In the genomic region with DNA sequence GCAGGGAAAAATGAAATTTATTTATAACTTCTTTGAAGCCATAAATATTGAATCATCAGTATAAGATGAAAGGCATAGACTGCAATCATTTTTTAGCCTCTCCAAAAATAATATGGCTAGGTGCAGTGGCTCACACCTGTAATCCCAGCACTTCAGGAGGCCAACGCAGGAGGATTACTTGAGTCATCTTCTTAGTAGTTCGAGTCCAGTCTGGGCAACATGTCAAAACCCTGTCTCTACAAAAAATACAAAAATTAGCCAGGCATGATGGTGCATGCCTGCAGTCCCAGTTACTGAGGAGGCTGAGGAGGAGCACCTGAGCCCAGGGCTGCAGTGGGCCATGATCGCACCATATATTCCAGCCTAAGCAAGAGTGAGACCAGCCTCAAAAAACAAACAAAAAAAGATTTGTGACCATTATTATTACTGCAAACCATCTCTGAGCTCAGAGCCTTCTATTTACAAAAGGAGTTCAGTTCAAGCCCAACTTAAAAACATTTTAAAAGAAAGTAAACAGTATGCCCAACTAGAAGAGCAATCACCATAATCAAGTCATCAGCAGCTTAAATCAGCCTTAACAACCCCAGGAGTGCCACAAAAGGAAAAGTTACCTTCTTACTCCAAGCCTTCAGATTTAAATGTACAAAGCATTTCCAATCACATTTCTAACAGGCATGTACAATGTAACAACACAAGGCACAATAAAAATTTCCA, we compare ENCODE assay signal across 25 cellular contexts. TPM values are rescaled to one million over a fixed set of nuclear protein-coding genes. Genes with fewer than 3 reads are reported as not detected.
DNase-seq lines count a peak whose midpoint lies in the region; ATAC-seq, FAIRE-seq and TF ChIP-seq lines count a peak whose summit lies in the region.
"Had no signal": no experiment of that assay in that cellular context is flagged by ENCODE, and none has a peak within 500 bp of the region (broad histone marks: within the 10 kb centered on the region; RNA-seq: fewer than 3 reads in every experiment).

No MANE protein-coding gene starts in this region.

- CTCF ChIA-PET in MCF 10A (lab: Yijun Ruan, JAX) (interaction anchor here (1.7 kb wide), 1 partner anchor 8 kb away, joined by 3 read pairs; no protein-coding TSS in a partner anchor), mammary epithelial cell (lab: Charles Lee; ENCODE audit: low non-redundant PET) (no interaction called here)

- in situ Hi-C loops in mammary epithelial cell (cut with MboI; ENCODE audit: low sequenced_read_pairs in 2 of 2): no loop called here

- no peaks in the 10 kb centered on the region for H3K27me3 Mint-ChIP-seq in MCF 10A (ENCODE audit: insufficient read depth, unreplicated experiment)

- peaks cover 12% of the 10 kb centered on the region for H3K4me1 Mint-ChIP-seq in MCF 10A (ENCODE audit: insufficient read depth, unreplicated experiment)
- H3K4me1 Mint-ChIP-seq: CD4-positive, CD25-positive, alpha-beta regulatory T cell had no signal

- peak; percentile 88 for FAIRE-seq in islet of Langerhans (lab: Jason Lieb, UNC)
- FAIRE-seq: GM12878 had no signal

- POLR2A ChIA-PET in MCF 10A (lab: Yijun Ruan, JAX): no interaction called here

- H3K27ac ChIP-seq in breast epithelium: no peak overlapping the region
- no peak overlapping the region for H3K27ac ChIP-seq in mammary epithelial cell (ENCODE audit: insufficient read depth, low read depth, low read length)
- H3K27ac ChIP-seq: BLaER1, GM23248, SJSA1 had no signal

- no peaks in the 10 kb centered on the region for H3K79me2 ChIP-seq in mammary epithelial cell (ENCODE audit: insufficient read depth, low read length)

- no peaks in the 10 kb centered on the region for H3K4me1 ChIP-seq in breast epithelium
- no peaks in the 10 kb centered on the region for H3K4me1 ChIP-seq in mammary epithelial cell (ENCODE audit: insufficient read depth, low read length)
- H3K4me1 ChIP-seq: BLaER1, SJSA1 had no signal

- no peaks in the 10 kb centered on the region for H4K20me1 ChIP-seq in mammary epithelial cell (ENCODE audit: insufficient read depth, low read length)
- H4K20me1 ChIP-seq: BLaER1 had no signal

- no peak for TF ChIP-seq CTCF in MCF 10A (IDR thresholded peaks at IDR 0.05; ENCODE audit: unreplicated experiment)
- TF ChIP-seq CTCF in breast epithelium (IDR thresholded peaks at IDR 0.05): no peak
- TF ChIP-seq CTCF in mammary epithelial cell (conservative IDR thresholded peaks at IDR 0.05 in 1 of 2, IDR thresholded peaks at IDR 0.05 in 1 of 2; ENCODE audit: extremely low read depth in 1 of 2, insufficient read depth in 1 of 2, low read depth in 1 of 2, low read length in 2 of 2): no peak

- no peak overlapping the region for H3K4me3 Mint-ChIP-seq in MCF 10A (ENCODE audit: unreplicated experiment)
- H3K4me3 Mint-ChIP-seq: CD4-positive, CD25-positive, alpha-beta regulatory T cell; H9; HFFc6 had no signal

- H3K36me3 ChIP-seq in breast epithelium: no peaks in the 10 kb centered on the region
- H3K36me3 ChIP-seq in mammary epithelial cell (ENCODE audit: insufficient read depth, low read length): no peaks in the 10 kb centered on the region
- H3K36me3 ChIP-seq: BLaER1, SJSA1 had no signal

- no peak overlapping the region for H3K27ac Mint-ChIP-seq in MCF 10A (ENCODE audit: low read depth, unreplicated experiment)
- H3K27ac Mint-ChIP-seq: CD4-positive, CD25-positive, alpha-beta regulatory T cell; HFFc6 had no signal

- no peaks in the 10 kb centered on the region for H3K9me3 Mint-ChIP-seq in MCF 10A (ENCODE audit: unreplicated experiment)
- H3K9me3 Mint-ChIP-seq: H9, HFFc6 had no signal

- ATAC-seq in HG02884 (IDR thresholded peaks at IDR 0.05; ENCODE audit: unreplicated experiment): no peak
- ATAC-seq: GM12878 had no signal

- H3K9me3 ChIP-seq in breast epithelium (no peaks in the 10 kb centered on the region), mammary epithelial cell (replicated peaks; ENCODE audit: insufficient read depth, low read length) (no peaks in the 10 kb centered on the region)
- H3K9me3 ChIP-seq: BLaER1, SJSA1 had no signal

- no TSS peak for BruUV-seq in MCF 10A (replicated peaks; lab: Mats Ljungman, UMichigan)
- no TSS peak for BruUV-seq in mammary epithelial cell (replicated peaks; lab: Mats Ljungman, UMichigan)

- H2AFZ ChIP-seq in mammary epithelial cell (ENCODE audit: low read depth, low read length): no peak overlapping the region
- H2AFZ ChIP-seq: GM23248 had no signal

- H3K4me3 ChIP-seq in breast epithelium: no peak overlapping the region
- no peak overlapping the region for H3K4me3 ChIP-seq in mammary epithelial cell (replicated peaks in 1 of 3; ENCODE audit: insufficient read depth in 1 of 3, low read depth in 2 of 3, low read length in 3 of 3)
- H3K4me3 ChIP-seq: BLaER1, GM12878, GM23248, SJSA1 had no signal

- H3K27me3 ChIP-seq in breast epithelium (no peaks in the 10 kb centered on the region), mammary epithelial cell (ENCODE audit: insufficient read depth, low read length) (no peaks in the 10 kb centered on the region)
- H3K27me3 ChIP-seq: BLaER1, SJSA1 had no signal

- no peaks in the 10 kb centered on the region for H3K36me3 Mint-ChIP-seq in MCF 10A (ENCODE audit: insufficient read depth, unreplicated experiment)

- peak; percentile 29 for DNase-seq in MCF 10A (ENCODE audit: unreplicated experiment)
- DNase-seq in breast epithelium (ENCODE audit: low spot score in 2 of 2): no peak
- DNase-seq in mammary epithelial cell: peak; percentile 18
- no peak for DNase-seq in midbrain (lab: John Stamatoyannopoulos, UW)
- DNase-seq in NCI-H146 treated with DMSO at 0.1 percent for 48 hours (lab: John Stamatoyannopoulos, UW; ENCODE audit: unreplicated experiment): no peak
- DNase-seq: CD4-positive, CD25-positive, alpha-beta regulatory T cell; GM23248; HFFc6; IMR-90; KG1; NCI-H1092; NCI-H1417 treated with DMSO at 0.1 percent for 48 hours; NCI-H187; NCI-H2081 treated with DMSO at 0.1 percent for 48 hours; NCI-H2171; NCI-H526 treated with DMSO at 0.1 percent for 48 hours; Right ventricle myocardium superior; RPMI8226 had no signal

- 33% methylated on average over 3 of the region's 3 CpGs for WGBS in mammary epithelial cell (ENCODE audit: low coverage, missing lambda C conversion rate)

- H3K9ac ChIP-seq in mammary epithelial cell (ENCODE audit: insufficient read depth, low read length): no peak overlapping the region
- H3K9ac ChIP-seq: BLaER1, GM23248 had no signal

- dilution Hi-C loops in mammary epithelial cell (cut with HindIII; ENCODE audit: low sequenced_read_pairs): no loop called here

- no peak for TF ChIP-seq POLR2A in breast epithelium (IDR thresholded peaks at IDR 0.05)

- no peak overlapping the region for H3K4me2 ChIP-seq in mammary epithelial cell (ENCODE audit: insufficient read depth, low read depth, low read length)
- H3K4me2 ChIP-seq: BLaER1 had no signal

- intact Hi-C loops in MCF 10A (cut with micrococcal nuclease): no loop called here
- intact Hi-C loops in breast epithelium (cut with DNase I; ENCODE audit: low total_unique reads): no loop called here
- intact Hi-C loops in mammary epithelial cell (cut with micrococcal nuclease): no loop called here

RNA-seq across cellular contexts. Expression of a gene that starts 37.5 kb away (rescaled TPM):
- total RNA-seq in MCF 10A (2022): not detected in 2 replicates
- total RNA-seq in breast epithelium: under 1 TPM in 1 of 3 donors, not detected in 2; 0.33 TPM
- total RNA-seq in mammary epithelial cell: under 1 TPM in 1 of 2 donors, not detected in 1; 0.17 TPM
- polyA plus RNA-seq in mammary epithelial cell: not detected
- not detected for polyA minus RNA-seq in mammary epithelial cell
- total RNA-seq: CD4-positive, CD25-positive, alpha-beta regulatory T cell; GM23248; HFFc6; Right ventricle myocardium superior had no signal
- polyA plus RNA-seq: AG04450; CD4-positive, CD25-positive, alpha-beta regulatory T cell; GM23248; IMR-90 had no signal

Comparison
In these comparisons a context has a peak if more than half of its experiments do, and no peak if none do; other contexts are left out.
1. DNase-seq: peak in MCF 10A (single experiment) and mammary epithelial cell (single experiment); none in breast epithelium (0 of 2), midbrain (single experiment) and NCI-H146 treated with DMSO at 0.1 percent for 48 hours (single experiment).